Comparison of ENCODE assay signal across 13 cellular contexts in genomic region chr1:169696273-169697100, GRCh38. TPM values are rescaled to one million over a fixed set of nuclear protein-coding genes. Genes with fewer than 3 reads are reported as not detected.
A peak's percentile ranks its signal among the peaks of the same experiment; 100 is the strongest.
DNase-seq lines count a peak whose midpoint lies in the region; ATAC-seq, FAIRE-seq and TF ChIP-seq lines count a peak whose summit lies in the region.
"Had no signal": no experiment of that assay in that cellular context is flagged by ENCODE, and none has a peak within 500 bp of the region (broad histone marks: within the 10 kb centered on the region; RNA-seq: fewer than 3 reads in every experiment).

No MANE protein-coding gene starts in this region.

- intact Hi-C loops in PC-9 (cut with micrococcal nuclease; ENCODE audit: unreplicated experiment): no loop called here
- intact Hi-C loops in right lobe of liver (cut with DNase I): no loop called here

- POLR2A ChIA-PET in PC-9 (lab: Charles Lee; ENCODE audit: unreplicated experiment): no interaction called here

- H3K4me3 ChIP-seq in CD4-positive, CD25-positive, alpha-beta regulatory T cell (ENCODE audit: low read depth, low read length): peak overlapping the region; percentile 58
- H3K4me3 ChIP-seq in PC-9 (no peak overlapping the region), right lobe of liver (no peak overlapping the region)

- peak overlapping the region; percentile 88 for H3K27ac ChIP-seq in CD4-positive, CD25-positive, alpha-beta regulatory T cell (ENCODE audit: insufficient read depth, low read length, poor library complexity, severe bottlenecking)
- peak overlapping the region; percentile 42 for H3K27ac ChIP-seq in PC-9
- H3K27ac ChIP-seq in right lobe of liver: no peak overlapping the region

- H3F3A ChIP-seq in PC-9 (ENCODE audit: insufficient read depth, low read depth): no peaks in the 10 kb centered on the region

- no peaks in the 10 kb centered on the region for H3K27me3 ChIP-seq in CD4-positive, CD25-positive, alpha-beta regulatory T cell (ENCODE audit: control insufficient read depth, insufficient read depth, low read length)
- H3K27me3 ChIP-seq in PC-9 (ENCODE audit: insufficient read depth, low read depth) (no peaks in the 10 kb centered on the region), right lobe of liver (no peaks in the 10 kb centered on the region)

- no peak for ATAC-seq in CD4-positive, CD25-positive, alpha-beta regulatory T cell (ENCODE audit: low read depth in 2 of 2)
- no peak for ATAC-seq in effector memory CD8-positive, alpha-beta T cell (replicated peaks)
- ATAC-seq in GM21576 (IDR thresholded peaks at IDR 0.05; ENCODE audit: unreplicated experiment): no peak
- no peak for ATAC-seq in right lobe of liver
- ATAC-seq in HG02642 (IDR thresholded peaks at IDR 0.05; ENCODE audit: poor library complexity, unreplicated experiment): no peak
- ATAC-seq: left colon, Right ventricle myocardium inferior had no signal

- peak; percentile 88 for FAIRE-seq in GM19239 (lab: Jason Lieb, UNC)

- peaks cover 28% of the 10 kb centered on the region for H3K36me3 ChIP-seq in CD4-positive, CD25-positive, alpha-beta regulatory T cell (ENCODE audit: control insufficient read depth, insufficient read depth, low read length)
- H3K36me3 ChIP-seq in PC-9 (ENCODE audit: low read depth) (no peaks in the 10 kb centered on the region), right lobe of liver (no peaks in the 10 kb centered on the region)

- CTCF ChIA-PET in PC-9 (lab: Charles Lee): interaction anchor here (0.5 to 0.6 kb wide), 2 partner anchors 11 to 15 kb away, joined by 3 to 4 read pairs; no protein-coding TSS in a partner anchor

- peaks cover 100% of the 10 kb centered on the region for H3K4me1 ChIP-seq in CD4-positive, CD25-positive, alpha-beta regulatory T cell (ENCODE audit: control insufficient read depth, insufficient read depth, low read length, poor library complexity, severe bottlenecking)
- peaks cover 13% of the 10 kb centered on the region for H3K4me1 ChIP-seq in PC-9 (replicated peaks; ENCODE audit: insufficient read depth)
- no peaks in the 10 kb centered on the region for H3K4me1 ChIP-seq in right lobe of liver

- H3K36me3 Mint-ChIP-seq in CD4-positive, CD25-positive, alpha-beta regulatory T cell: peaks cover 61% of the 10 kb centered on the region
- H3K36me3 Mint-ChIP-seq in effector memory CD8-positive, alpha-beta T cell (ENCODE audit: insufficient read depth): peaks cover 3% of the 10 kb centered on the region

- TF ChIP-seq POLR2A in right lobe of liver (IDR thresholded peaks at IDR 0.05): no peak

- H4K20me1 ChIP-seq in PC-9 (ENCODE audit: insufficient read depth): no peaks in the 10 kb centered on the region

- H3K9me2 ChIP-seq in PC-9 (ENCODE audit: insufficient read depth): no peaks in the 10 kb centered on the region

- 62% methylated on average over 3 of the region's 3 CpGs for WGBS in right lobe of liver (ENCODE audit: insufficient coverage, low coverage, low lambda C conversion rate, missing lambda C conversion rate)

- BruUV-seq in PC-9 (replicated peaks; lab: Mats Ljungman, UMichigan): no TSS peak

- TF ChIP-seq CTCF in PC-9 (conservative IDR thresholded peaks at IDR 0.05) (no peak), right lobe of liver (IDR thresholded peaks at IDR 0.05) (no peak)

- no peak for DNase-seq in CD4-positive, CD25-positive, alpha-beta regulatory T cell
- no peak for DNase-seq in GM19239 (ENCODE audit: insufficient read length, low spot score)
- no peak for DNase-seq in PC-9
- no peak for DNase-seq in effector memory CD8-positive, alpha-beta T cell
- no peak for DNase-seq in right lobe of liver
- DNase-seq in stimulated activated naive CD4-positive, alpha-beta T cell treated with Interleukin-2 at 50 U/mL for 16 hours (lab: John Stamatoyannopoulos, UW): no peak
- DNase-seq: left colon; NCI-H446 treated with DMSO at 0.1 percent for 48 hours; nucleus accumbens; stimulated activated CD4-positive, alpha-beta T cell treated with anti-CD3 and anti-CD28 coated beads, Interleukin-15, amount 100 ng/mL, for 24 hours had no signal

- H2AFZ ChIP-seq in PC-9: peak overlapping the region; percentile 74

- peak overlapping the region; percentile 46 to 77 (median 60) for H3K4me3 Mint-ChIP-seq in CD4-positive, CD25-positive, alpha-beta regulatory T cell
- peak overlapping the region; percentile 6 to 57 for H3K4me3 Mint-ChIP-seq in effector memory CD8-positive, alpha-beta T cell

- peak overlapping the region in 2 of 3 donors; percentile 72 to 97 for H3K27ac Mint-ChIP-seq in CD4-positive, CD25-positive, alpha-beta regulatory T cell
- H3K27ac Mint-ChIP-seq in effector memory CD8-positive, alpha-beta T cell: peak overlapping the region in 1 of 2 donors; percentile 63

- H3K4me2 ChIP-seq in PC-9: peak overlapping the region; percentile 41

- H3K79me2 ChIP-seq in PC-9 (ENCODE audit: low read depth): no peaks in the 10 kb centered on the region

- H3K27me3 Mint-ChIP-seq in CD4-positive, CD25-positive, alpha-beta regulatory T cell: no peaks in the 10 kb centered on the region
- H3K27me3 Mint-ChIP-seq in effector memory CD8-positive, alpha-beta T cell: no peaks in the 10 kb centered on the region

- H3K9me3 Mint-ChIP-seq in CD4-positive, CD25-positive, alpha-beta regulatory T cell: peaks cover 0 to 1% (median 0%) of the 10 kb centered on the region in 7 donors
- H3K9me3 Mint-ChIP-seq in effector memory CD8-positive, alpha-beta T cell: no peaks in the 10 kb centered on the region

- no peaks in the 10 kb centered on the region for H3K9me3 ChIP-seq in CD4-positive, CD25-positive, alpha-beta regulatory T cell (ENCODE audit: control insufficient read depth in 2 of 2, low read length in 2 of 2)
- H3K9me3 ChIP-seq in PC-9 (ENCODE audit: insufficient read depth, low read depth) (no peaks in the 10 kb centered on the region), right lobe of liver (no peaks in the 10 kb centered on the region)

- H3K4me1 Mint-ChIP-seq in CD4-positive, CD25-positive, alpha-beta regulatory T cell: peaks cover 47 to 92% (median 78%) of the 10 kb centered on the region in 4 donors
- peaks cover 58 to 72% of the 10 kb centered on the region in 2 donors for H3K4me1 Mint-ChIP-seq in effector memory CD8-positive, alpha-beta T cell (ENCODE audit: low read depth in 2 of 2)

RNA-seq across cellular contexts. Expression of gene SELL, which starts 14.9 kb away (rescaled TPM):
- 370 TPM for total RNA-seq in CD4-positive, CD25-positive, alpha-beta regulatory T cell
- polyA plus RNA-seq in CD4-positive, CD25-positive, alpha-beta regulatory T cell: 1,000 to 10,000 TPM; 1,894 to 2,165 (median 2,020) TPM
- total RNA-seq in PC-9 (2021) (6.5 and 6.7 TPM in 2 replicates), right lobe of liver (1 to 10 TPM in 5 of 6 experiments, under 1 TPM in 1; 0.80 to 4.5 (median 2.2) TPM)

RNA-seq across cellular contexts. Expression of gene SELE, which starts 37.4 kb away (rescaled TPM):
- total RNA-seq in CD4-positive, CD25-positive, alpha-beta regulatory T cell: not detected
- polyA plus RNA-seq in CD4-positive, CD25-positive, alpha-beta regulatory T cell: under 1 TPM in 2 of 4 donors, not detected in 2; 0.06 to 0.09 TPM
- total RNA-seq in PC-9 (2021): not detected in 2 replicates
- total RNA-seq in right lobe of liver: 1 to 10 TPM in 3 of 6 experiments, under 1 TPM in 3; 0.18 to 3.1 (median 0.94) TPM

Comparison
In these comparisons a context has a peak if more than half of its experiments do, and no peak if none do; other contexts are left out.
1. H3K27ac ChIP-seq: peak in CD4-positive, CD25-positive, alpha-beta regulatory T cell (single experiment) and PC-9 (single experiment); none in right lobe of liver (0 of 3).
2. RNA of gene SELL, which starts 14.9 kb away (total RNA-seq): 370 TPM in CD4-positive, CD25-positive, alpha-beta regulatory T cell (single experiment); 6.5 to 6.7 TPM in PC-9 and 0.80 to 4.5 TPM in right lobe of liver; every median in the first group is over 10 times any median in the second.